13 cellular contexts compared by ENCODE assay signal in the genomic region with DNA sequence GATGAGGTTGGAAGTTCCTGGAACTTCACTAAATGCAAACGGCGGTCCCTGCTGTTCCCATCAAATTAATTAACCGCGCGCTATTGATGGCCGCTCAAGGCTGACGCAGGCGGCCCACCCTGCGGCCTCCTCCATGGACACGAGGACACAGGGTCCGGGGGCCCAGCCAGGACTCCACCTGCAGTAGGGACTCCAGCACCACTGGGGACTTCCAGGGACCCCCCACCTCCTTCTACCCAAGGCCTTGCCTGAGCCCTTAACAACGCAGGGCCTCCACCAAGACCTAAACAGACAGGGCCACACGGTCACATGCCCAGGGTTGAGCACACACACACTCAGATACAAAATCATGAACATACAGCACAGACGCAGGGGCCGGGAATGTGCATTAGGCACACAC. TPM values are rescaled to one million over a fixed set of nuclear protein-coding genes. Genes with fewer than 3 reads are reported as not detected.
DNase-seq lines count a peak whose midpoint lies in the region; ATAC-seq and TF ChIP-seq lines count a peak whose summit lies in the region.
"Had no signal": no experiment of that assay in that cellular context is flagged by ENCODE, and none has a peak within 500 bp of the region (broad histone marks: within the 10 kb centered on the region; RNA-seq: fewer than 3 reads in every experiment).

No MANE protein-coding gene starts in this region.

- H3K9ac ChIP-seq in SK-N-SH (no peak overlapping the region), SK-N-MC (ENCODE audit: insufficient read length) (no peak overlapping the region), neuronal stem cell (ENCODE audit: low read depth, low read length, poor library complexity) (peak overlapping the region; percentile 50)
- H3K9ac ChIP-seq: BLaER1 had no signal

- no peak overlapping the region for H2BK120ac ChIP-seq in neuronal stem cell (ENCODE audit: low read depth, low read length)

- no peak overlapping the region for H2BK15ac ChIP-seq in neuronal stem cell (ENCODE audit: low read length)

- TF ChIP-seq RAD21 in SK-N-SH (IDR thresholded peaks at IDR 0.05; ENCODE audit: low read length), result no peak

- H3K36me3 ChIP-seq in SK-N-SH (replicated peaks in 1 of 2; ENCODE audit: control insufficient read depth in 1 of 2, insufficient read depth in 2 of 2, low read length in 1 of 2), result peaks cover 0 to 6% of the 10 kb centered on the region in 2 experiments
- no peaks in the 10 kb centered on the region for H3K36me3 ChIP-seq in SK-N-MC (ENCODE audit: insufficient read depth, low read length)
- H3K36me3 ChIP-seq in neuronal stem cell (replicated peaks in 1 of 2; ENCODE audit: control insufficient read depth in 2 of 2, insufficient read depth in 2 of 2, low read length in 2 of 2), result peaks cover 10 to 19% of the 10 kb centered on the region in 2 donors

- peak overlapping the region; percentile 39 for H3K18ac ChIP-seq in neuronal stem cell (ENCODE audit: low read length)

- no peak for TF ChIP-seq EP300 in SK-N-SH (IDR thresholded peaks at IDR 0.05; ENCODE audit: borderline replicate concordance in 1 of 2, low read depth in 1 of 2, low read length in 1 of 2)

- no peaks in the 10 kb centered on the region for H3K9me3 Mint-ChIP-seq in activated CD4-positive, alpha-beta T cell treated with anti-CD3 and anti-CD28 coated beads, Interleukin-2, amount 10 ng/mL, durations not matched to agents 24 days and 14 days

- WGBS in SK-N-SH (ENCODE audit: low lambda C conversion rate), result 91% methylated on average over 13 of the region's 15 CpGs
- no CpG with 5 or more reads among the region's 15 CpGs for WGBS in neuronal stem cell (ENCODE audit: extremely low coverage in 2 of 2, insufficient read length in 2 of 2, insufficient replicate concordance in 1 of 2), 2 donors

- no peak overlapping the region for H3K4me3 ChIP-seq in SK-N-SH (ENCODE audit: low read depth in 2 of 2, low read length in 1 of 2)
- H3K4me3 ChIP-seq in SK-N-MC, result peak overlapping the region; percentile 28
- no peak overlapping the region for H3K4me3 ChIP-seq in neuronal stem cell (ENCODE audit: low read length in 2 of 2)
- H3K4me3 ChIP-seq: BLaER1 had no signal

- H3K27ac Mint-ChIP-seq in activated CD4-positive, alpha-beta T cell treated with anti-CD3 and anti-CD28 coated beads, Interleukin-2, amount 10 ng/mL, durations not matched to agents 24 days and 14 days, result no peak overlapping the region

- H4K91ac ChIP-seq in neuronal stem cell (ENCODE audit: low read depth, low read length, poor library complexity), result no peak overlapping the region

- H3K36me3 Mint-ChIP-seq in activated CD4-positive, alpha-beta T cell treated with anti-CD3 and anti-CD28 coated beads, Interleukin-2, amount 10 ng/mL, durations not matched to agents 24 days and 14 days (ENCODE audit: low read depth), result peaks cover 9% of the 10 kb centered on the region

- H3K9me2 ChIP-seq in SK-N-SH, result no peaks in the 10 kb centered on the region

- H3K27ac ChIP-seq in SK-N-SH (ENCODE audit: low read depth in 2 of 2, low read length in 1 of 2), result no peak overlapping the region
- no peak overlapping the region for H3K27ac ChIP-seq in SK-N-MC
- no peak overlapping the region for H3K27ac ChIP-seq in neuronal stem cell (replicated peaks; ENCODE audit: low read length)
- H3K27ac ChIP-seq: 22Rv1, BLaER1 had no signal

- H3K4ac ChIP-seq in neuronal stem cell (ENCODE audit: low read length), result no peak overlapping the region

- peak overlapping the region; percentile 93 for H4K8ac ChIP-seq in neuronal stem cell (ENCODE audit: low read depth, low read length)

- no peaks in the 10 kb centered on the region for H3K79me2 ChIP-seq in SK-N-SH (ENCODE audit: insufficient read depth)

- H3K27me3 Mint-ChIP-seq in activated CD4-positive, alpha-beta T cell treated with anti-CD3 and anti-CD28 coated beads, Interleukin-2, amount 10 ng/mL, durations not matched to agents 24 days and 14 days, result peaks cover 6% of the 10 kb centered on the region

- POLR2A ChIA-PET in SK-N-SH (lab: Yijun Ruan, JAX), result no interaction called here

- TF ChIP-seq CTCF in SK-N-SH (IDR thresholded peaks at IDR 0.05), result no peak

- H2BK12ac ChIP-seq in neuronal stem cell (ENCODE audit: low read length), result no peak overlapping the region

- H3K23ac ChIP-seq in neuronal stem cell (ENCODE audit: low read depth, low read length, poor library complexity), result peak overlapping the region; percentile 80

- peaks cover 0 to 16% of the 10 kb centered on the region in 2 experiments; a peak in 1 of 4 replicates for H3K4me1 ChIP-seq in SK-N-SH (ENCODE audit: control insufficient read depth in 1 of 2, insufficient read depth in 2 of 2, low read depth in 1 of 2, low read length in 1 of 2)
- peaks cover 8 to 11% of the 10 kb centered on the region in 2 donors for H3K4me1 ChIP-seq in neuronal stem cell (ENCODE audit: control insufficient read depth in 2 of 2, insufficient read depth in 1 of 2, low read depth in 1 of 2, low read length in 2 of 2)

- H3F3A ChIP-seq in SK-N-SH (replicated peaks; ENCODE audit: insufficient read depth), result no peaks in the 10 kb centered on the region

- peak overlapping the region; percentile 60 for H2AK5ac ChIP-seq in neuronal stem cell (ENCODE audit: low read depth, low read length)

- H3K9me3 ChIP-seq in SK-N-SH (no peaks in the 10 kb centered on the region), SK-N-MC (ENCODE audit: low read depth, low read length) (no peaks in the 10 kb centered on the region), neuronal stem cell (replicated peaks in 1 of 2; ENCODE audit: control insufficient read depth in 2 of 2, insufficient read depth in 1 of 2, low read depth in 1 of 2, low read length in 2 of 2) (peaks cover 3 to 7% of the 10 kb centered on the region in 2 donors)

- H4K20me1 ChIP-seq in SK-N-SH (ENCODE audit: insufficient read depth), result no peaks in the 10 kb centered on the region
- H4K20me1 ChIP-seq: BLaER1 had no signal

- DNase-seq in SK-N-SH, result peak; percentile 21
- DNase-seq in SK-N-MC (ENCODE audit: low read depth, low spot score), result no peak
- no peak for DNase-seq in neuronal stem cell (ENCODE audit: low spot score)
- no peak for DNase-seq in activated CD4-positive, alpha-beta T cell treated with anti-CD3 and anti-CD28 coated beads, Interleukin-2, amount 10 ng/mL, durations not matched to agents 24 days and 14 days
- no peak for DNase-seq in T1000 (lab: John Stamatoyannopoulos, UW)
- DNase-seq: AML-193, Calu3, DMS 273 treated with DMSO at 0.1 percent for 48 hours had no signal

- no peak overlapping the region for H2BK5ac ChIP-seq in neuronal stem cell (ENCODE audit: low read length)

- no peak overlapping the region for H3K4me2 ChIP-seq in SK-N-SH
- no peak overlapping the region for H3K4me2 ChIP-seq in neuronal stem cell (ENCODE audit: insufficient read depth, low read length, poor library complexity, severe bottlenecking)
- H3K4me2 ChIP-seq: BLaER1 had no signal

- H3K27me3 ChIP-seq in SK-N-SH (ENCODE audit: insufficient read depth) (no peaks in the 10 kb centered on the region), neuronal stem cell (ENCODE audit: control insufficient read depth in 3 of 3, insufficient read depth in 3 of 3, low read depth in 1 of 3, low read length in 3 of 3) (peaks cover 0 to 30% (median 21%) of the 10 kb centered on the region in 3 experiments)

- H3K79me1 ChIP-seq in neuronal stem cell (ENCODE audit: low read depth, low read length), result no peaks in the 10 kb centered on the region

- intact Hi-C loops in activated CD4-positive, alpha-beta T cell treated with anti-CD3 and anti-CD28 coated beads, Interleukin-2, amount 10 ng/mL, durations not matched to agents 24 days and 14 days (cut with micrococcal nuclease), result no loop called here

- ATAC-seq in SK-N-SH treated with all-trans-retinoic acid at 6 μM for 48 hours (no peak), GM21381 (IDR thresholded peaks at IDR 0.05; ENCODE audit: unreplicated experiment) (no peak), GM19467 (IDR thresholded peaks at IDR 0.05; ENCODE audit: unreplicated experiment) (no peak)

- H3K14ac ChIP-seq in neuronal stem cell (ENCODE audit: low read length), result peak overlapping the region; percentile 50

- no peak overlapping the region for H2AFZ ChIP-seq in SK-N-SH (ENCODE audit: low read depth)
- no peak overlapping the region for H2AFZ ChIP-seq in neuronal stem cell (ENCODE audit: low read length)

- CTCF ChIA-PET in SK-N-SH (lab: Yijun Ruan, JAX), result interaction anchor here (1.0 to 9.1 kb wide), 6 partner anchors 11 to 413 kb away, joined by 3 to 164 read pairs (median 4); a partner anchor contains a TSS

- no peak overlapping the region for H3K4me3 Mint-ChIP-seq in activated CD4-positive, alpha-beta T cell treated with anti-CD3 and anti-CD28 coated beads, Interleukin-2, amount 10 ng/mL, durations not matched to agents 24 days and 14 days

- peaks cover 7% of the 10 kb centered on the region for H3K4me1 Mint-ChIP-seq in activated CD4-positive, alpha-beta T cell treated with anti-CD3 and anti-CD28 coated beads, Interleukin-2, amount 10 ng/mL, durations not matched to agents 24 days and 14 days

TF ChIP-seq in SK-N-SH, 30 proteins besides CTCF, POLR2A, EP300 and RAD21:
- TF ChIP-seq CHD2 (IDR thresholded peaks at IDR 0.05; ENCODE audit: low read length, partially characterized antibody) (no peak), FOSL2 (IDR thresholded peaks at IDR 0.05; ENCODE audit: borderline replicate concordance, low read depth) (no peak), JUND (IDR thresholded peaks at IDR 0.05) (no peak), EZH2phosphoT487 (IDR thresholded peaks at IDR 0.05; ENCODE audit: borderline replicate concordance, low read depth) (no peak), MEF2A (IDR thresholded peaks at IDR 0.05; ENCODE audit: borderline replicate concordance, low read depth) (no peak)

TF ChIP-seq in SK-N-SH treated with all-trans-retinoic acid at 6 μM for 48 hours, 23 proteins besides CTCF, POLR2A, EP300 and RAD21 (continues in another document):
- no peak for TF ChIP-seq ZNF8 (CRISPR knock-in tag; IDR thresholded peaks at IDR 0.05)
- no peak for TF ChIP-seq RARB (CRISPR knock-in tag; IDR thresholded peaks at IDR 0.05)
- TF ChIP-seq ESRRG (CRISPR knock-in tag; IDR thresholded peaks at IDR 0.05), result no peak
- TF ChIP-seq SNAI2 (CRISPR knock-in tag; IDR thresholded peaks at IDR 0.05), result no peak
- no peak for TF ChIP-seq CSDC2 (CRISPR knock-in tag; IDR thresholded peaks at IDR 0.05)

RNA-seq across cellular contexts. Expression of a gene that starts 13.7 kb away (rescaled TPM):
- 22.0 and 27.3 TPM in 2 replicates for polyA plus RNA-seq in SK-N-SH (2012; rRNA removed)
- polyA plus RNA-seq in SK-N-SH (2012; cell fraction: cytosol; rRNA removed), result 9.4 and 14.9 TPM in 2 replicates
- 88.4 and 98.1 TPM in 2 replicates for polyA plus RNA-seq in SK-N-SH (2012; cell fraction: nucleus; rRNA removed)
- 16.0 TPM for polyA plus RNA-seq in neuronal stem cell (2013, experiment 1 of 2)
- 15.3 TPM for polyA plus RNA-seq in neuronal stem cell (2013, experiment 2 of 2)
- total RNA-seq in activated CD4-positive, alpha-beta T cell treated with anti-CD3 and anti-CD28 coated beads, Interleukin-2, amount 10 ng/mL, durations not matched to agents 24 days and 14 days, result 32.2 and 33.8 TPM in 2 replicates

RNA-seq across cellular contexts. Expression of a gene that starts 13.8 kb away (rescaled TPM):
- polyA plus RNA-seq in SK-N-SH (2012; rRNA removed), result 106 and 121 TPM in 2 replicates
- polyA plus RNA-seq in SK-N-SH (2012; cell fraction: cytosol; rRNA removed), result 136 and 144 TPM in 2 replicates
- polyA plus RNA-seq in SK-N-SH (2012; cell fraction: nucleus; rRNA removed), result 54.1 and 57.0 TPM in 2 replicates
- polyA plus RNA-seq in neuronal stem cell (2013, experiment 1 of 2), result 39.1 TPM
- 37.9 TPM for polyA plus RNA-seq in neuronal stem cell (2013, experiment 2 of 2)
- 5.4 and 6.4 TPM in 2 replicates for total RNA-seq in activated CD4-positive, alpha-beta T cell treated with anti-CD3 and anti-CD28 coated beads, Interleukin-2, amount 10 ng/mL, durations not matched to agents 24 days and 14 days
